13 cellular contexts compared by ENCODE assay signal in the genomic region with DNA sequence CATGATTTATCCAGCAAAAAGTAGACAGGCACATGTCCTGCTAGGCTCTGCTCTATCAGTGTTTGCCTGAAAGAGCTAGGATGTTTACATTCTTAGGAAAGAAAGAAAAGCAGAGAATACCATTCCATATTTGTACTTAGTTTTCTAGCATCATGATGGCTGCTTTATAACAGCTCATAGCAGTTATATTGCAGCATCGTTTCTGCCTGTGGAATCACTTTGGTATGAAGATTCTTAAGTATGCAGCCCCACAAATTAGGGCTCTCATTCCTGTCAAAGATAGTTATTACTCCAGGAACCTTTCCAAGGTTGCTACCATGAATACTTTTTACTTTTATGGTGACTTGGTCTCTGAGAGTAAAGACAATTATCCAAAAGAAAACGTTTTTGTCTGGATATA.
DNase-seq lines count a peak whose midpoint lies in the region; ATAC-seq, FAIRE-seq and TF ChIP-seq lines count a peak whose summit lies in the region.
"Had no signal": no experiment of that assay in that cellular context is flagged by ENCODE, and none has a peak within 500 bp of the region (broad histone marks: within the 10 kb centered on the region; RNA-seq: fewer than 3 reads in every experiment).

No MANE protein-coding gene starts in this region.

- H3K27ac ChIP-seq in liver (ENCODE audit: low read depth in 1 of 2, low read length in 2 of 2) (no peak overlapping the region), HepG2 (ENCODE audit: extremely low read length, insufficient read depth, low read length) (no peak overlapping the region), osteoblast (ENCODE audit: low read depth, low read length) (peak overlapping the region; percentile 65)

- H3K4me1 ChIP-seq in liver (ENCODE audit: control insufficient read depth in 4 of 4, insufficient read depth in 4 of 4, low read length in 3 of 4) (no peaks in the 10 kb centered on the region), HepG2 (ENCODE audit: insufficient read depth, low read length) (no peaks in the 10 kb centered on the region), osteoblast (ENCODE audit: insufficient read depth, low read length) (peaks cover 13% of the 10 kb centered on the region)

- H2AFZ ChIP-seq in HepG2 (ENCODE audit: low read length) (no peak overlapping the region), osteoblast (ENCODE audit: low read length) (peak overlapping the region; percentile 70)

- H3K79me2 ChIP-seq in HepG2 (ENCODE audit: insufficient read depth, low read length) (no peaks in the 10 kb centered on the region), osteoblast (ENCODE audit: insufficient read depth, low read length) (no peaks in the 10 kb centered on the region)

- H4K20me1 ChIP-seq in HepG2 (ENCODE audit: insufficient read depth, low read length): no peaks in the 10 kb centered on the region
- no peaks in the 10 kb centered on the region for H4K20me1 ChIP-seq in osteoblast (ENCODE audit: insufficient read depth, low read length)

- BruUV-seq in HepG2 (replicated peaks; lab: Mats Ljungman, UMichigan): no TSS peak

- H3K4me3 ChIP-seq in liver (ENCODE audit: low read depth in 1 of 3, low read length in 3 of 3): no peak overlapping the region
- H3K4me3 ChIP-seq in HepG2 (replicated peaks in 1 of 3; ENCODE audit: insufficient read depth in 1 of 3, low read depth in 2 of 3, low read length in 3 of 3): no peak overlapping the region
- H3K4me3 ChIP-seq in osteoblast (ENCODE audit: insufficient read depth, low read length): no peak overlapping the region

- H3K4me3 Mint-ChIP-seq in natural killer cell treated with Interleukin-12 subunit alpha and Interleukin-12 subunit beta and Interleukin-15 and Interleukin-18, amount 100 ng/mL, for 72 hours: no peak overlapping the region
- H3K4me3 Mint-ChIP-seq: immature natural killer cell had no signal

- intact Hi-C loops in HepG2 (cut with micrococcal nuclease; ENCODE audit: unreplicated experiment): no loop called here

- FAIRE-seq in HepG2 (lab: Jason Lieb, UNC): no peak
- FAIRE-seq: A204.1 had no signal

- peaks cover 11 to 16% of the 10 kb centered on the region in 2 donors for H3K27me3 Mint-ChIP-seq in natural killer cell treated with Interleukin-12 subunit alpha and Interleukin-12 subunit beta and Interleukin-15 and Interleukin-18, amount 100 ng/mL, for 72 hours

- H3K27ac Mint-ChIP-seq in natural killer cell treated with Interleukin-12 subunit alpha and Interleukin-12 subunit beta and Interleukin-15 and Interleukin-18, amount 100 ng/mL, for 72 hours: no peak overlapping the region
- H3K27ac Mint-ChIP-seq: activated naive CD4-positive, alpha-beta T cell treated with anti-CD3 and anti-CD28 coated beads, Interleukin-2, amount 50 U/mL, for 72 hours; immature natural killer cell had no signal

- H3K9me3 ChIP-seq in liver (ENCODE audit: control insufficient read depth in 4 of 4, low read length in 3 of 4) (no peaks in the 10 kb centered on the region), HepG2 (ENCODE audit: low read length) (no peaks in the 10 kb centered on the region), osteoblast (ENCODE audit: low read depth, low read length) (no peaks in the 10 kb centered on the region)

- POLR2A ChIA-PET in HepG2 (lab: Yijun Ruan, JAX): no interaction called here

- no peak for TF ChIP-seq EP300 in HepG2 (IDR thresholded peaks at IDR 0.05; ENCODE audit: low read depth in 2 of 2, low read length in 2 of 2)
- no peak for TF ChIP-seq EP300 in HepG2 (CRISPR knock-in tag; IDR thresholded peaks at IDR 0.05; ENCODE audit: borderline replicate concordance)

- CTCF ChIA-PET in HepG2 (lab: Yijun Ruan, JAX; ENCODE audit: low intra/inter-chr PET ratio, low total read pairs): no interaction called here

- H3K27me3 ChIP-seq in liver (ENCODE audit: control insufficient read depth in 4 of 4, insufficient read depth in 4 of 4, low read length in 3 of 4) (no peaks in the 10 kb centered on the region), HepG2 (ENCODE audit: control insufficient read depth in 1 of 2, insufficient read depth in 2 of 2, low read length in 2 of 2) (no peaks in the 10 kb centered on the region), osteoblast (ENCODE audit: insufficient read depth, low read length) (no peaks in the 10 kb centered on the region)

- TF ChIP-seq CTCF in liver (IDR thresholded peaks at IDR 0.05; ENCODE audit: low read depth, low read length, missing input control) (no peak), HepG2 (CRISPR knock-in tag; IDR thresholded peaks at IDR 0.05) (no peak), osteoblast (IDR thresholded peaks at IDR 0.05; ENCODE audit: extremely low read depth, low read depth, low read length) (no peak)

- TF ChIP-seq RAD21 in liver (IDR thresholded peaks at IDR 0.05): no peak
- TF ChIP-seq RAD21 in HepG2 (CRISPR knock-in tag; IDR thresholded peaks at IDR 0.05): no peak

- TF ChIP-seq POLR2A in HepG2 (IDR thresholded peaks at IDR 0.05; ENCODE audit: insufficient read depth in 1 of 2, low read depth in 2 of 2, low read length in 2 of 2): no peak

- in situ Hi-C loops in HepG2 (cut with HindIII; ENCODE audit: extremely low pct_ligation_motif_present, low pct_unique_long_range_greater_than_20kb): no loop called here

- ATAC-seq in HepG2 (no peak), GM18511 (IDR thresholded peaks at IDR 0.05; ENCODE audit: unreplicated experiment) (no peak)
- no peak for ATAC-seq in natural killer cell treated with Interleukin-12 subunit alpha and Interleukin-12 subunit beta and Interleukin-15 and Interleukin-18, amount 100 ng/mL, for 72 hours
- ATAC-seq: activated naive CD4-positive, alpha-beta T cell treated with anti-CD3 and anti-CD28 coated beads, Interleukin-2, amount 50 U/mL, for 72 hours; sciatic nerve had no signal

- H3K9me3 Mint-ChIP-seq in natural killer cell treated with Interleukin-12 subunit alpha and Interleukin-12 subunit beta and Interleukin-15 and Interleukin-18, amount 100 ng/mL, for 72 hours: no peaks in the 10 kb centered on the region
- H3K9me3 Mint-ChIP-seq: activated naive CD4-positive, alpha-beta T cell treated with anti-CD3 and anti-CD28 coated beads, Interleukin-2, amount 50 U/mL, for 72 hours had no signal

- no peak for DNase-seq in HepG2 (ENCODE audit: low spot score)
- DNase-seq in fibroblast of gingiva (ENCODE audit: low read depth): peak; percentile 67
- no peak for DNase-seq in osteoblast (ENCODE audit: insufficient read length, low spot score, missing footprints)
- no peak for DNase-seq in NCI-H2029 (lab: John Stamatoyannopoulos, UW)
- DNase-seq in natural killer cell treated with Interleukin-12 subunit alpha and Interleukin-12 subunit beta and Interleukin-15 and Interleukin-18, amount 100 ng/mL, for 72 hours (ENCODE audit: low spot score): no peak
- no peak for DNase-seq in NAMALWA (ENCODE audit: low spot score)
- DNase-seq: DMS53, immature natural killer cell had no signal

- H3K4me2 ChIP-seq in HepG2 (ENCODE audit: low read depth, low read length) (no peak overlapping the region), osteoblast (ENCODE audit: insufficient read depth, low read length) (peak overlapping the region; percentile 4)

- H3K36me3 ChIP-seq in liver (ENCODE audit: control insufficient read depth in 4 of 4, insufficient read depth in 3 of 4, low read depth in 1 of 4, low read length in 3 of 4) (no peaks in the 10 kb centered on the region), HepG2 (replicated peaks in 1 of 2; ENCODE audit: control insufficient read depth in 1 of 2, insufficient read depth in 2 of 2, low read length in 2 of 2) (no peaks in the 10 kb centered on the region), osteoblast (ENCODE audit: insufficient read depth, low read length) (no peaks in the 10 kb centered on the region)

- no peak overlapping the region for H3K9ac ChIP-seq in liver (ENCODE audit: low read depth in 1 of 2, low read length in 2 of 2)
- no peak overlapping the region for H3K9ac ChIP-seq in HepG2 (ENCODE audit: insufficient read depth, low read depth, low read length)

- H3K4me1 Mint-ChIP-seq in natural killer cell treated with Interleukin-12 subunit alpha and Interleukin-12 subunit beta and Interleukin-15 and Interleukin-18, amount 100 ng/mL, for 72 hours (ENCODE audit: low read depth in 2 of 2): no peaks in the 10 kb centered on the region
- H3K4me1 Mint-ChIP-seq: immature natural killer cell had no signal

- no peaks in the 10 kb centered on the region for H3K36me3 Mint-ChIP-seq in natural killer cell treated with Interleukin-12 subunit alpha and Interleukin-12 subunit beta and Interleukin-15 and Interleukin-18, amount 100 ng/mL, for 72 hours
- H3K36me3 Mint-ChIP-seq: activated naive CD4-positive, alpha-beta T cell treated with anti-CD3 and anti-CD28 coated beads, Interleukin-2, amount 50 U/mL, for 72 hours; immature natural killer cell had no signal

- WGBS in liver: 39% methylated on average over 2 of the region's 2 CpGs
- 0% methylated on average over 2 of the region's 2 CpGs for WGBS in HepG2 (ENCODE audit: low lambda C conversion rate)

TF ChIP-seq in liver, 16 proteins besides CTCF, POLR2A, EP300 and RAD21 (continues in another document):
- TF ChIP-seq HNF4A (conservative IDR thresholded peaks at IDR 0.05): no peak
- TF ChIP-seq JUND (IDR thresholded peaks at IDR 0.05): no peak
- peak; percentile 21 for TF ChIP-seq SP1 (IDR thresholded peaks at IDR 0.05)
- TF ChIP-seq HNF4G (IDR thresholded peaks at IDR 0.05): no peak
- TF ChIP-seq EGR1 (IDR thresholded peaks at IDR 0.05; ENCODE audit: low read depth in 2 of 2): no peak
- no peak for TF ChIP-seq NR2F2 (IDR thresholded peaks at IDR 0.05)
- TF ChIP-seq YY1 (IDR thresholded peaks at IDR 0.05): peak; percentile 24
